In genomic region chr6:33075208-33075567, GRCh38 we compare ENCODE assay signal across 9 cellular contexts. TPM values are rescaled to one million over a fixed set of nuclear protein-coding genes. Genes with fewer than 3 reads are reported as not detected.
DNase-seq lines count a peak whose midpoint lies in the region; ATAC-seq and TF ChIP-seq lines count a peak whose summit lies in the region.
"Had no signal": no experiment of that assay in that cellular context is flagged by ENCODE, and none has a peak within 500 bp of the region (broad histone marks: within the 10 kb centered on the region; RNA-seq: fewer than 3 reads in every experiment).

No MANE protein-coding gene starts in this region.

- no peaks in the 10 kb centered on the region; the same call in 1 of the 2 replicates for H4K20me1 ChIP-seq in Karpas-422 (ENCODE audit: insufficient read depth, low read depth, low read length)

- ATAC-seq in GM21390 (IDR thresholded peaks at IDR 0.05; ENCODE audit: unreplicated experiment) (peak; percentile 2), omental fat pad (ENCODE audit: low FRiP score) (no peak)

- no peaks in the 10 kb centered on the region for H3K9me2 ChIP-seq in Karpas-422 (replicated peaks; ENCODE audit: insufficient read depth, low read length)

- peak overlapping the region; percentile 17 for H2AFZ ChIP-seq in Karpas-422 (ENCODE audit: low read length)

- peaks cover 66% of the 10 kb centered on the region for H3K4me1 ChIP-seq in Karpas-422 (ENCODE audit: low read length)
- peaks cover 0 to 2% of the 10 kb centered on the region in 2 donors for H3K4me1 ChIP-seq in mucosa of rectum (ENCODE audit: control insufficient read depth in 2 of 2, insufficient read depth in 2 of 2, low read length in 2 of 2)

- DNase-seq in GM12865 (ENCODE audit: low read depth), result peak; percentile 18
- peak; percentile 53 for DNase-seq in Karpas-422
- no peak for DNase-seq in germinal center (ENCODE audit: low spot score)
- DNase-seq in NCI-H446 treated with DMSO at 0.1 percent for 48 hours (lab: John Stamatoyannopoulos, UW), result no peak
- DNase-seq in omental fat pad (ENCODE audit: low spot score), result no peak
- no peak for DNase-seq in HUDEP-2 (lab: John Stamatoyannopoulos, UW; ENCODE audit: unreplicated experiment in 76 of 76)
- DNase-seq: NCI-H1417 treated with DMSO at 0.1 percent for 48 hours had no signal

- H3K9me3 ChIP-seq in Karpas-422 (ENCODE audit: low read length) (no peaks in the 10 kb centered on the region), mucosa of rectum (ENCODE audit: control insufficient read depth in 2 of 2, low read length in 2 of 2) (no peaks in the 10 kb centered on the region)

- H3K27ac ChIP-seq in Karpas-422 (ENCODE audit: low read length) (peak overlapping the region; percentile 85), mucosa of rectum (ENCODE audit: low read depth in 2 of 2, low read length in 2 of 2) (peak overlapping the region; percentile 62 to 72)

- H3K4me2 ChIP-seq in Karpas-422 (ENCODE audit: low read depth, low read length, poor library complexity, severe bottlenecking), result peak overlapping the region; percentile 95

- H3K9ac ChIP-seq in Karpas-422 (ENCODE audit: low read length) (peak overlapping the region; percentile 61), mucosa of rectum (ENCODE audit: low read depth in 1 of 2, low read length in 2 of 2) (peak overlapping the region in 1 of 2 donors; percentile 5)

- TF ChIP-seq CTCF in GM12865 (IDR thresholded peaks at IDR 0.05; ENCODE audit: insufficient read depth, low read depth, low read length, missing control alignments) (no peak), omental fat pad (IDR thresholded peaks at IDR 0.05) (no peak)

- no peaks in the 10 kb centered on the region for H3K27me3 ChIP-seq in Karpas-422 (ENCODE audit: low read length)
- H3K27me3 ChIP-seq in mucosa of rectum (ENCODE audit: control insufficient read depth in 2 of 2, insufficient read depth in 2 of 2, low read length in 2 of 2), result peaks cover under 1 to 12% of the 10 kb centered on the region in 2 donors

- H3K79me2 ChIP-seq in Karpas-422 (ENCODE audit: low read length), result peaks cover 63% of the 10 kb centered on the region

- H3K36me3 ChIP-seq in Karpas-422 (ENCODE audit: insufficient read depth, low read length) (peaks cover 13% of the 10 kb centered on the region), mucosa of rectum (ENCODE audit: control insufficient read depth in 2 of 2, insufficient read depth in 2 of 2, low read length in 2 of 2) (no peaks in the 10 kb centered on the region)

- H3K4me3 ChIP-seq in GM12865 (ENCODE audit: low read depth, low read length) (peak overlapping the region; percentile 79), Karpas-422 (ENCODE audit: low read length) (peak overlapping the region; percentile 79), mucosa of rectum (ENCODE audit: low read length in 2 of 2) (peak overlapping the region in 1 of 2 donors; percentile 16)

RNA-seq across cellular contexts. Expression of gene HLA-DPB1, which starts 0.6 kb away (rescaled TPM):
- total RNA-seq in Karpas-422 (2014; rRNA removed; shearing (Covaris generic); ENCODE audit: low replicate concordance), result 236 and 601 TPM in 2 replicates
- total RNA-seq in omental fat pad, result 100 to 1,000 TPM in 3 of 4 donors, 10 to 100 TPM in 1; 29.2 to 120 (median 101) TPM

RNA-seq across cellular contexts. Expression of gene HLA-DPA1, which starts 1.7 kb away (rescaled TPM):
- total RNA-seq in Karpas-422 (2014; rRNA removed; shearing (Covaris generic); ENCODE audit: low replicate concordance), result 571 and 780 TPM in 2 replicates
- 100 to 1,000 TPM in 3 of 4 donors, 10 to 100 TPM in 1; 20.4 to 211 (median 137) TPM for total RNA-seq in omental fat pad

Comparison
In these comparisons a context has a peak if more than half of its experiments do, and no peak if none do; other contexts are left out.
1. DNase-seq: peak in GM12865 (single experiment) and Karpas-422 (single experiment); none in germinal center (single experiment), NCI-H446 treated with DMSO at 0.1 percent for 48 hours (single experiment), omental fat pad (single experiment) and HUDEP-2 (0 of 76).